Comparison of ENCODE assay signal across 8 cellular contexts in genomic region chr19:16896098-16896912, GRCh38. TPM values are rescaled to one million over a fixed set of nuclear protein-coding genes. Genes with fewer than 3 reads are reported as not detected.
DNase-seq lines count a peak whose midpoint lies in the region; ATAC-seq, FAIRE-seq and TF ChIP-seq lines count a peak whose summit lies in the region.

No MANE protein-coding gene starts in this region.

- 1% methylated on average over 36 of the region's 58 CpGs for WGBS in K562 (ENCODE audit: insufficient coverage, low coverage, missing lambda C conversion rate)

- peak overlapping the region; percentile 50 for H3K4me3 Mint-ChIP-seq in Calu3 (ENCODE audit: low read depth, unreplicated experiment)
- H3K4me3 Mint-ChIP-seq in memory B cell = peak overlapping the region; percentile 83

- TF ChIP-seq POLR2A in K562 (conservative IDR thresholded peaks at IDR 0.05) = peak; percentile 67

- intact Hi-C loops in Calu3 (cut with micrococcal nuclease; ENCODE audit: unreplicated experiment) = loop anchor here (10.0 kb wide), 1 partner anchor 182 kb away; the partner anchor contains the start of gene NWD1
- intact Hi-C loops in K562 (cut with micrococcal nuclease) = loop anchor here (5.0 kb wide), 2 partner anchors 184 to 396 kb away; no protein-coding TSS in a partner anchor

- H3K9ac ChIP-seq in K562 (ENCODE audit: insufficient read depth in 1 of 2, low read depth in 2 of 2, low read length in 2 of 2) = peak overlapping the region; percentile 81 to 87

- FAIRE-seq in K562 (lab: Jason Lieb, UNC) = peak; percentile 70

- CTCF ChIA-PET in Calu3 (lab: Charles Lee) = no interaction called here
- CTCF ChIA-PET in K562 (lab: Yijun Ruan, JAX; ENCODE audit: low intra/inter-chr PET ratio) = no interaction called here

- ATAC-seq in HG03025 (IDR thresholded peaks at IDR 0.05; ENCODE audit: low FRiP score, unreplicated experiment) (peak; percentile 8), K562 (peak; percentile 41), memory B cell (ENCODE audit: low read depth) (no peak), HG02623 (IDR thresholded peaks at IDR 0.05; ENCODE audit: unreplicated experiment) (no peak)

- peak overlapping the region; percentile 62 for H3K4me3 ChIP-seq in K562

- no peak for TF ChIP-seq EP300 in K562 (IDR thresholded peaks at IDR 0.05; ENCODE audit: low read length)

- H3K9me1 ChIP-seq in K562 (ENCODE audit: control insufficient read depth, insufficient read depth, low read length) = no peaks in the 10 kb centered on the region

- H2AFZ ChIP-seq in K562 (ENCODE audit: low read depth, low read length) = peak overlapping the region; percentile 65

- H3K36me3 ChIP-seq in K562 (ENCODE audit: control insufficient read depth, insufficient read depth, low read length) = peaks cover 16% of the 10 kb centered on the region; the same call in 2 of the 3 replicates

- H3K27ac ChIP-seq in K562 (ENCODE audit: extremely low read depth, low read depth, low read length) = peak overlapping the region; percentile 95

- POLR2A ChIA-PET in K562 (lab: Yijun Ruan, JAX) = interaction anchor here (1.2 kb wide), 1 partner anchor 9 kb away, joined by 3 read pairs; no protein-coding TSS in a partner anchor

- H3K9me3 ChIP-seq in K562 (replicated peaks; ENCODE audit: control insufficient read depth, insufficient read depth, low read depth, low read length) = no peaks in the 10 kb centered on the region

- H3K36me3 Mint-ChIP-seq in Calu3 (ENCODE audit: insufficient read depth, unreplicated experiment) (peaks cover 13% of the 10 kb centered on the region), memory B cell (no peaks in the 10 kb centered on the region)

- H3K79me2 ChIP-seq in K562 (ENCODE audit: control insufficient read depth, insufficient read depth, low read length) = peaks cover 18% of the 10 kb centered on the region

- in situ Hi-C loops in K562 (cut with MboI) = no loop called here

- no peak for DNase-seq in Calu3
- peak; percentile 79 to 90 (median 84) for DNase-seq in K562 (ENCODE audit: extremely low read depth in 1 of 4, low spot score in 3 of 4)
- DNase-seq in memory B cell (ENCODE audit: low spot score in 2 of 2) = no peak
- DNase-seq in NK-92 (lab: John Stamatoyannopoulos, UW; ENCODE audit: unreplicated experiment) = no peak
- no peak for DNase-seq in NCI-H187 treated with DMSO at 0.1 percent for 48 hours (lab: John Stamatoyannopoulos, UW)
- no peak for DNase-seq in amygdala (lab: John Stamatoyannopoulos, UW)

- peaks cover 24 to 71% of the 10 kb centered on the region in 2 experiments for H3K4me1 ChIP-seq in K562 (replicated peaks in 1 of 2; ENCODE audit: control insufficient read depth in 2 of 2, insufficient read depth in 2 of 2, low read length in 2 of 2)

- peak overlapping the region; percentile 71 for H3K4me2 ChIP-seq in K562 (ENCODE audit: insufficient read depth, low read length)

- no peak for TF ChIP-seq CTCF in Calu3 (IDR thresholded peaks at IDR 0.05; ENCODE audit: unreplicated experiment)
- TF ChIP-seq CTCF in K562 (IDR thresholded peaks at IDR 0.05 in 2 of 3, conservative IDR thresholded peaks at IDR 0.05 in 1 of 3; ENCODE audit: insufficient read depth in 2 of 3, low read depth in 1 of 3, low read length in 3 of 3) = no peak

- H3K27ac Mint-ChIP-seq in Calu3 (ENCODE audit: unreplicated experiment) = no peak overlapping the region
- H3K27ac Mint-ChIP-seq in memory B cell = peak overlapping the region; percentile 38

- no peaks in the 10 kb centered on the region for H3K4me1 Mint-ChIP-seq in Calu3 (ENCODE audit: low read depth, unreplicated experiment)
- peaks cover 35% of the 10 kb centered on the region for H3K4me1 Mint-ChIP-seq in memory B cell

- no peaks in the 10 kb centered on the region for H3K27me3 ChIP-seq in K562 (ENCODE audit: control insufficient read depth in 2 of 2, insufficient read depth in 2 of 2, low read length in 2 of 2)

- no peaks in the 10 kb centered on the region for H4K20me1 ChIP-seq in K562 (replicated peaks; ENCODE audit: control insufficient read depth, insufficient read depth, low read length)

- H3K9me3 Mint-ChIP-seq in Calu3 (ENCODE audit: low read depth, unreplicated experiment) (no peaks in the 10 kb centered on the region), memory B cell (no peaks in the 10 kb centered on the region)

- H3K27me3 Mint-ChIP-seq in Calu3 (ENCODE audit: unreplicated experiment) (peaks cover 11% of the 10 kb centered on the region), memory B cell (no peaks in the 10 kb centered on the region)

- BruUV-seq in Calu3 (replicated peaks; lab: Mats Ljungman, UMichigan) = no TSS peak
- BruUV-seq in K562 (replicated peaks; lab: Mats Ljungman, UMichigan) = TSS peak; percentile 67

- no peak for TF ChIP-seq RAD21 in K562 (CRISPR knock-in tag; conservative IDR thresholded peaks at IDR 0.05 in 1 of 2, IDR thresholded peaks at IDR 0.05 in 1 of 2)

TF ChIP-seq in K562, 482 proteins besides CTCF, POLR2A, EP300 and RAD21 (continues in another document):
- TF ChIP-seq RBM39 (optimal IDR thresholded peaks at IDR 0.05; ENCODE audit: low read depth, low read length) (no peak), USF1 (CRISPR knock-in tag; IDR thresholded peaks at IDR 0.05) (no peak), ZNF24 (IDR thresholded peaks at IDR 0.05) (no peak), MYNN (IDR thresholded peaks at IDR 0.05) (peak; percentile 16; the same call in 1 of the 2 replicates), MYNN (CRISPR knock-in tag; IDR thresholded peaks at IDR 0.05) (no peak), POLR2AphosphoS5 (IDR thresholded peaks at IDR 0.05; ENCODE audit: control insufficient read depth, insufficient read depth, low read depth, low read length) (peak; percentile 39), RUNX1 (IDR thresholded peaks at IDR 0.05; ENCODE audit: low read depth) (0 out of 2 replicates have a peak, but pooled peaks have one; percentile 6), UBTF (IDR thresholded peaks at IDR 0.05; ENCODE audit: borderline replicate concordance in 1 of 2, low read depth in 2 of 2, low read length in 2 of 2) (peak in 1 of 2 experiments; percentile 78; a peak in 2 of 4 replicates), RBBP5 (IDR thresholded peaks at IDR 0.05; ENCODE audit: borderline replicate concordance, insufficient read depth, low read length, poor library complexity, severe bottlenecking) (peak; percentile 49), SRSF7 (optimal IDR thresholded peaks at IDR 0.05; ENCODE audit: low read depth, low read length) (no peak), PHF8 (IDR thresholded peaks at IDR 0.05; ENCODE audit: borderline replicate concordance, low read length) (peak; percentile 48; the same call in 1 of the 2 replicates), ZBTB1 (CRISPR knock-in tag; IDR thresholded peaks at IDR 0.05; ENCODE audit: borderline replicate concordance, low read depth) (peak; percentile 74), KLF16 (IDR thresholded peaks at IDR 0.05) (0 out of 2 replicates have a peak, but pooled peaks have one; percentile 25), HDGF (IDR thresholded peaks at IDR 0.05) (no peak), KDM5B (IDR thresholded peaks at IDR 0.05; ENCODE audit: insufficient replicate concordance, low read depth, low read length) (peak; percentile 39)

RNA-seq across cellular contexts. Expression of gene F2RL3, which starts 7.5 kb away (rescaled TPM):
- not detected in 2 replicates for total RNA-seq in Calu3 (2022)
- total RNA-seq in K562 (2011; cell fraction: chromatin; rRNA removed; ENCODE audit: low replicate concordance) = 16.8 and 60.7 TPM in 2 replicates
- 53.0 and 74.2 TPM in 2 replicates for total RNA-seq in K562 (2011; cell fraction: nucleolus; rRNA removed)
- 25.8 and 31.3 TPM in 2 replicates for total RNA-seq in K562 (2011; cell fraction: nucleoplasm; rRNA removed)
- total RNA-seq in K562 (2014; rRNA removed) = 23.4 and 29.5 TPM in 2 replicates
- total RNA-seq in K562 (2014; rRNA removed; fragmentation: Illumina TruSeq; extraction: Trizol) = 10.7 and 11.0 TPM in 2 replicates
- 11.9 and 12.1 TPM in 2 replicates for total RNA-seq in K562 (2015; rRNA removed; fragmentation: Illumina TruSeq; extraction: Trizol)
- total RNA-seq in K562 (2021) = 27.6 and 29.0 TPM in 2 replicates
- 7.2 and 9.9 TPM in 2 replicates for polyA plus RNA-seq in K562 (2011; rRNA removed)
- polyA plus RNA-seq in K562 (2011; cell fraction: cytosol; rRNA removed) = 10.5 and 59.1 TPM in 2 replicates
- 4.8 and 12.6 TPM in 2 replicates for polyA plus RNA-seq in K562 (2011; cell fraction: nucleus; rRNA removed)
- 15.6 and 20.7 TPM in 2 replicates for polyA plus RNA-seq in K562 (2012)
- 12.3 and 13.4 TPM in 2 replicates for polyA plus RNA-seq in K562 (2014; fragmentation: Illumina TruSeq; extraction: Trizol)
- 1 to 10 TPM; 1.4 to 5.0 TPM for polyA plus RNA-seq in K562 (2014; fragmentation: Nextera tagmentation; extraction: Ambion mirVana)
- 20.9 and 22.0 TPM in 2 replicates for polyA plus RNA-seq in K562 (2014; rRNA removed)
- polyA minus RNA-seq in K562 (2011; rRNA and poly(A)+ RNA removed) = 3.2 and 7.2 TPM in 2 replicates
- 8.0 and 13.6 TPM in 2 replicates for polyA minus RNA-seq in K562 (2011; cell fraction: cytosol; rRNA and poly(A)+ RNA removed)
- polyA minus RNA-seq in K562 (2011; cell fraction: nucleus; rRNA and poly(A)+ RNA removed) = 12.3 and 14.5 TPM in 2 replicates

Comparison
In these comparisons a context has a peak if more than half of its experiments do, and no peak if none do; other contexts are left out.
1. DNase-seq: peak in K562 (4 of 4); none in Calu3 (single experiment), memory B cell (0 of 2), NK-92 (single experiment), NCI-H187 treated with DMSO at 0.1 percent for 48 hours (single experiment) and amygdala (0 of 56).
2. ATAC-seq: peak in HG03025 (single experiment) and K562 (single experiment); none in memory B cell (single experiment) and HG02623 (single experiment).
3. RNA of gene F2RL3, which starts 7.5 kb away (total RNA-seq): 10.7 to 74.2 TPM in K562; not detected in Calu3; every median in the first group is over 10 times any median in the second.